ENCODE assay signal across 8 cellular contexts in genomic region chr7:151448261-151449252, GRCh38. TPM values are rescaled to one million over a fixed set of nuclear protein-coding genes. Genes with fewer than 3 reads are reported as not detected.
DNase-seq lines count a peak whose midpoint lies in the region; ATAC-seq and TF ChIP-seq lines count a peak whose summit lies in the region.

No MANE protein-coding gene starts in this region.

- no peak overlapping the region for H3K4me3 ChIP-seq in SU-DHL-6 (ENCODE audit: insufficient read depth, low read length, poor library complexity, severe bottlenecking)

- peak overlapping the region; percentile 75 for H3K27ac Mint-ChIP-seq in activated naive CD8-positive, alpha-beta T cell treated with anti-CD3 and anti-CD28 coated beads, Interleukin-2, amount 10 ng/mL, durations not matched to agents 7 days and 5 days

- H3K9me3 ChIP-seq in SU-DHL-6 (ENCODE audit: insufficient read depth, low read length): no peaks in the 10 kb centered on the region

- intact Hi-C loops in left cardiac atrium (cut with DNase I) (loop anchor here (1.0 to 5.0 kb wide), 2 partner anchors 76 to 80 kb away; no protein-coding TSS in a partner anchor), posterior cingulate gyrus (cut with DNase I) (loop anchor here (5.0 kb wide), 1 partner anchor 81 kb away; no protein-coding TSS in a partner anchor)

- H3K9me2 ChIP-seq in SU-DHL-6 (replicated peaks; ENCODE audit: insufficient read depth, low read length): no peaks in the 10 kb centered on the region

- H3K27me3 Mint-ChIP-seq in activated naive CD8-positive, alpha-beta T cell treated with anti-CD3 and anti-CD28 coated beads, Interleukin-2, amount 10 ng/mL, durations not matched to agents 7 days and 5 days: peaks cover 7% of the 10 kb centered on the region

- no peaks in the 10 kb centered on the region for H3K9me3 Mint-ChIP-seq in activated naive CD8-positive, alpha-beta T cell treated with anti-CD3 and anti-CD28 coated beads, Interleukin-2, amount 10 ng/mL, durations not matched to agents 7 days and 5 days

- no peaks in the 10 kb centered on the region for H4K20me1 ChIP-seq in SU-DHL-6 (ENCODE audit: low read depth, low read length)

- H3K36me3 Mint-ChIP-seq in activated naive CD8-positive, alpha-beta T cell treated with anti-CD3 and anti-CD28 coated beads, Interleukin-2, amount 10 ng/mL, durations not matched to agents 7 days and 5 days: no peaks in the 10 kb centered on the region

- no peak overlapping the region for H3K4me2 ChIP-seq in SU-DHL-6 (ENCODE audit: low read depth, low read length, poor library complexity, severe bottlenecking)

- H3K4me3 Mint-ChIP-seq in activated naive CD8-positive, alpha-beta T cell treated with anti-CD3 and anti-CD28 coated beads, Interleukin-2, amount 10 ng/mL, durations not matched to agents 7 days and 5 days: peak overlapping the region; percentile 66

- H3K27me3 ChIP-seq in SU-DHL-6 (ENCODE audit: low read length): no peaks in the 10 kb centered on the region

- H3K27ac ChIP-seq in 22Rv1: no peak overlapping the region
- H3K27ac ChIP-seq in SU-DHL-6 (ENCODE audit: low read depth, low read length): no peak overlapping the region

- H2AFZ ChIP-seq in SU-DHL-6 (ENCODE audit: low read depth, low read length, severe bottlenecking): no peak overlapping the region

- ATAC-seq in GM18511 (IDR thresholded peaks at IDR 0.05; ENCODE audit: unreplicated experiment) (peak; percentile 79), left cardiac atrium (peak; percentile 90 to 93)
- peak; percentile 92 for ATAC-seq in activated naive CD8-positive, alpha-beta T cell treated with anti-CD3 and anti-CD28 coated beads, Interleukin-2, amount 10 ng/mL, durations not matched to agents 7 days and 5 days (ENCODE audit: low read depth)

- H3K36me3 ChIP-seq in SU-DHL-6 (ENCODE audit: low read length): no peaks in the 10 kb centered on the region

- peaks cover 14% of the 10 kb centered on the region for H3K4me1 Mint-ChIP-seq in activated naive CD8-positive, alpha-beta T cell treated with anti-CD3 and anti-CD28 coated beads, Interleukin-2, amount 10 ng/mL, durations not matched to agents 7 days and 5 days

- H3K9ac ChIP-seq in SU-DHL-6 (ENCODE audit: low read length): no peak overlapping the region

- POLR2A ChIA-PET in activated naive CD8-positive, alpha-beta T cell treated with anti-CD3 and anti-CD28 coated beads, Interleukin-2, amount 10 ng/mL, durations not matched to agents 7 days and 5 days (lab: Charles Lee): interaction anchor here (0.9 to 2.1 kb wide), 10 partner anchors 8 to 184 kb away, joined by 3 to 11 read pairs (median 4); partner anchors contain the start of genes CRYGN and RHEB

- H3K79me2 ChIP-seq in SU-DHL-6 (ENCODE audit: insufficient read depth, low read length): no peaks in the 10 kb centered on the region

- TF ChIP-seq CTCF in 22Rv1 (IDR thresholded peaks at IDR 0.05) (peak; percentile 97), SU-DHL-6 (IDR thresholded peaks at IDR 0.05; ENCODE audit: insufficient read depth, low read length, poor library complexity, severe bottlenecking) (peak; percentile 55)

- no peaks in the 10 kb centered on the region for H3F3A ChIP-seq in SU-DHL-6 (ENCODE audit: insufficient read depth)

- peak in 51 of 76 experiments; percentile 2 to 68 (median 29) for DNase-seq in HUDEP-2 (lab: John Stamatoyannopoulos, UW; ENCODE audit: unreplicated experiment in 76 of 76)
- DNase-seq in activated naive CD8-positive, alpha-beta T cell treated with anti-CD3 and anti-CD28 coated beads, Interleukin-2, amount 10 ng/mL, durations not matched to agents 7 days and 5 days: peak; percentile 86
- DNase-seq in left cardiac atrium: peak; percentile 74
- peak in 8 of 10 donors; percentile 53 to 89 (median 62) for DNase-seq in posterior cingulate gyrus
- peak; percentile 81 for DNase-seq in ureter (ENCODE audit: low spot score)

RNA-seq across cellular contexts. Expression of gene CRYGN, which starts 8.6 kb away (rescaled TPM):
- total RNA-seq in activated naive CD8-positive, alpha-beta T cell treated with anti-CD3 and anti-CD28 coated beads, Interleukin-2, amount 10 ng/mL, durations not matched to agents 7 days and 5 days: under 1 TPM; 0.25 to 0.91 TPM
- total RNA-seq in left cardiac atrium (under 1 TPM; 0.24 to 0.53 TPM), ureter (not detected)

RNA-seq across cellular contexts. Expression of gene WDR86, which starts 38.7 kb away (rescaled TPM):
- 1 to 10 TPM; 2.1 to 4.0 TPM for total RNA-seq in activated naive CD8-positive, alpha-beta T cell treated with anti-CD3 and anti-CD28 coated beads, Interleukin-2, amount 10 ng/mL, durations not matched to agents 7 days and 5 days
- total RNA-seq in left cardiac atrium: under 1 TPM; 0.71 to 0.84 TPM
- 4.3 TPM for total RNA-seq in ureter

Comparison
In these comparisons a context has a peak if more than half of its experiments do, and no peak if none do; other contexts are left out.
1. DNase-seq: peak in every context shown above with its lines; median percentile 86 in activated naive CD8-positive, alpha-beta T cell treated with anti-CD3 and anti-CD28 coated beads, Interleukin-2, amount 10 ng/mL, durations not matched to agents 7 days and 5 days; 81 in ureter; 74 in left cardiac atrium; 62 in posterior cingulate gyrus; 29 in HUDEP-2.